13 cellular contexts compared by ENCODE assay signal in the genomic region with DNA sequence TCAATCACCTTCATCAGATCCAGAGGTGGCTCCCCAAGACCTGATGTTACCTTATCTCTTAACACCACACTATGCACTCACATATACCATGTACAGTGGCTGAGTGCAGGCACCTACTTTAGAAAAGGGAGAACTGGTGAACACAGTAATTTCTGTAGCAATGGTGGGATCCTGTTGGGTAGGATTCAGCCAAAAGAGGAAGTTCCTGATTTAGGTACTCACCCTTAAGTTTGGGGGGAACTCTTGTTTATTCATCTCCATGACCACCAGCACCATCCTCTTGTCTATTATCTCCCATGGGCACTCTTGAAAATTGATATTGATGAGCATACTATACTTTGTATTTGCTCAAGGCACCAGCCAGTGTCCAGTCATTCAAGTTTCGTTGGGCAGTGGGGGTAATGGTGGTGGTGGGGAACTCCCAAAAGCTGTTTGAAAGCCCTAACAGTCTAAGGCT.
A peak's percentile ranks its signal among the peaks of the same experiment; 100 is the strongest.
DNase-seq lines count a peak whose midpoint lies in the region; ATAC-seq and TF ChIP-seq lines count a peak whose summit lies in the region.
"Had no signal": no experiment of that assay in that cellular context is flagged by ENCODE, and none has a peak within 500 bp of the region (broad histone marks: within the 10 kb centered on the region; RNA-seq: fewer than 3 reads in every experiment).

No MANE protein-coding gene starts in this region.

- CTCF ChIA-PET in GM10248 (lab: Yijun Ruan, JAX), result interaction anchor here (1.4 to 1.6 kb wide), 2 partner anchors 8 to 9 kb away, joined by 3 to 4 read pairs; no protein-coding TSS in a partner anchor
- CTCF ChIA-PET in activated naive CD4-positive, alpha-beta T cell treated with anti-CD3 and anti-CD28 coated beads for 36 hours (lab: Charles Lee), result no interaction called here

- H3K27me3 Mint-ChIP-seq in activated naive CD4-positive, alpha-beta T cell treated with anti-CD3 and anti-CD28 coated beads for 36 hours (ENCODE audit: low read depth), result peaks cover 8% of the 10 kb centered on the region

- no peaks in the 10 kb centered on the region for H3K36me3 Mint-ChIP-seq in activated naive CD4-positive, alpha-beta T cell treated with anti-CD3 and anti-CD28 coated beads for 36 hours (ENCODE audit: low read depth)

- no peak overlapping the region for H3K4me3 Mint-ChIP-seq in activated naive CD4-positive, alpha-beta T cell treated with anti-CD3 and anti-CD28 coated beads for 36 hours

- POLR2A ChIA-PET in GM10248 (lab: Yijun Ruan, JAX), result no interaction called here

- ATAC-seq in GM19324 (IDR thresholded peaks at IDR 0.05; ENCODE audit: low FRiP score, unreplicated experiment) (peak; percentile 67), HG02588 (IDR thresholded peaks at IDR 0.05; ENCODE audit: unreplicated experiment) (peak; percentile 94), HG03280 (IDR thresholded peaks at IDR 0.05; ENCODE audit: unreplicated experiment) (peak; percentile 88)
- ATAC-seq: HCT116 had no signal

- H3K4me1 Mint-ChIP-seq in activated naive CD4-positive, alpha-beta T cell treated with anti-CD3 and anti-CD28 coated beads for 36 hours (ENCODE audit: low read depth), result no peaks in the 10 kb centered on the region

- no peak for TF ChIP-seq CTCF in GM10248 (IDR thresholded peaks at IDR 0.05; ENCODE audit: control extremely low read depth, extremely low read depth, low read depth, missing control alignments)

- H3K27ac Mint-ChIP-seq in activated naive CD4-positive, alpha-beta T cell treated with anti-CD3 and anti-CD28 coated beads for 36 hours, result no peak overlapping the region

- no peaks in the 10 kb centered on the region for H3K9me3 Mint-ChIP-seq in activated naive CD4-positive, alpha-beta T cell treated with anti-CD3 and anti-CD28 coated beads for 36 hours

- intact Hi-C loops in activated naive CD4-positive, alpha-beta T cell treated with anti-CD3 and anti-CD28 coated beads for 36 hours (cut with micrococcal nuclease), result no loop called here

- peak; percentile 47 for DNase-seq in GM10248 (ENCODE audit: extremely low spot score)
- no peak for DNase-seq in activated naive CD4-positive, alpha-beta T cell treated with anti-CD3 and anti-CD28 coated beads for 36 hours
- no peak for DNase-seq in medulla oblongata (ENCODE audit: extremely low spot score)
- no peak for DNase-seq in COLO829 (ENCODE audit: low spot score)
- no peak for DNase-seq in activated CD8-positive, alpha-beta memory T cell treated with anti-CD3 and anti-CD28 coated beads, Interleukin-2, amount 50 U/mL, for 48 hours
- DNase-seq: activated CD4-positive, alpha-beta T cell treated with anti-CD3 and anti-CD28 coated beads, Interleukin-2, amount 50 U/mL, for 4 hours; activated naive CD4-positive, alpha-beta T cell treated with anti-CD3 and anti-CD28 coated beads, Interleukin-2, amount 50 U/mL, for 16 hours; MG63; NCI-H82 had no signal
